ENCODE assay signal across 1 cellular context in the genomic region with DNA sequence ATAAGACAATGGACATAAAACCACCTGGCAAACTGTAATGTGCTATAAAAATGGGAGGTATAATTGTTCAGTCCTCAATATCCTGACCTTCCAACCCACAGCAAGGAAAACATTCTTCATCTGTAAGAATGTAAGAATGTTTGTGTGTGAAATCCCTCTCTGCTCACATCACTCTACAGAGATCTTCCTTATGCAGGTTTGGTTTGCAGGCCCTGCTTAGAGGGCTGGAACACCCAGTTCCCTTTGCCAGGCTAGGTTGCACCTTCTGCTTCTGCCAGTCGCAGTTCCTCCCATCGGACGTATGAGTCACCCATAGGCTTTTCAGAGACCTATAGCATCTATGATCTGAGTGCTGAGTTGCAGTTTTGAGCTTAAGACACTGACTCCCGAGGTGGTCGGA.
TF ChIP-seq lines count a peak whose summit lies in the region.

No MANE protein-coding gene starts in this region.

TF ChIP-seq in A549, 52 proteins besides CTCF, POLR2A, EP300 and RAD21 (continued from another document):
- no peak for TF ChIP-seq HDAC2 (IDR thresholded peaks at IDR 0.05)
- no peak for TF ChIP-seq KDM1A (IDR thresholded peaks at IDR 0.05; ENCODE audit: low read depth)
- no peak for TF ChIP-seq TFCP2L1 (CRISPR knock-in tag; IDR thresholded peaks at IDR 0.05)
- TF ChIP-seq CBX8 (IDR thresholded peaks at IDR 0.05) = no peak
- no peak for TF ChIP-seq BHLHE40 (IDR thresholded peaks at IDR 0.05; ENCODE audit: low read depth, low read length)
TF ChIP-seq in A549: peak in this region for 0.
